Comparison of ENCODE assay signal across 9 cellular contexts in genomic region chr4:110059556-110060191, GRCh38.
A peak's percentile ranks its signal among the peaks of the same experiment; 100 is the strongest.
DNase-seq lines count a peak whose midpoint lies in the region; ATAC-seq and TF ChIP-seq lines count a peak whose summit lies in the region.
"Had no signal": no experiment of that assay in that cellular context is flagged by ENCODE, and none has a peak within 500 bp of the region (broad histone marks: within the 10 kb centered on the region; RNA-seq: fewer than 3 reads in every experiment).

No MANE protein-coding gene starts in this region.

- TF ChIP-seq POLR2A in Peyer's patch (IDR thresholded peaks at IDR 0.05) (no peak), erythroblast (IDR thresholded peaks at IDR 0.05; ENCODE audit: low read length) (no peak), esophagus muscularis mucosa (IDR thresholded peaks at IDR 0.05; ENCODE audit: low read depth) (no peak)

- WGBS in esophagus muscularis mucosa = 75% methylated on average over 3 of the region's 3 CpGs

- peaks cover 5% of the 10 kb centered on the region for H4K20me1 ChIP-seq in osteoblast (ENCODE audit: insufficient read depth, low read length)

- H3K4me3 ChIP-seq in Peyer's patch (peak overlapping the region in 1 of 4 donors; percentile 2), osteoblast (ENCODE audit: insufficient read depth, low read length) (no peak overlapping the region), esophagus muscularis mucosa (no peak overlapping the region)

- H3K4me2 ChIP-seq in osteoblast (ENCODE audit: insufficient read depth, low read length) = peak overlapping the region; percentile 20

- H3K27ac ChIP-seq in Peyer's patch (peak overlapping the region; percentile 25 to 67 (median 50)), osteoblast (ENCODE audit: low read depth, low read length) (no peak overlapping the region), esophagus muscularis mucosa (replicated peaks in 1 of 4) (no peak overlapping the region)

- no peak for TF ChIP-seq EP300 in esophagus muscularis mucosa (IDR thresholded peaks at IDR 0.05)

- H3K79me2 ChIP-seq in osteoblast (ENCODE audit: insufficient read depth, low read length) = no peaks in the 10 kb centered on the region

- peaks cover 0 to 18% (median 0%) of the 10 kb centered on the region in 4 donors for H3K4me1 ChIP-seq in Peyer's patch
- H3K4me1 ChIP-seq in osteoblast (ENCODE audit: insufficient read depth, low read length) = peaks cover 21% of the 10 kb centered on the region
- H3K4me1 ChIP-seq in esophagus muscularis mucosa = no peaks in the 10 kb centered on the region

- TF ChIP-seq CTCF in Peyer's patch (IDR thresholded peaks at IDR 0.05) (no peak), osteoblast (IDR thresholded peaks at IDR 0.05; ENCODE audit: extremely low read depth, low read depth, low read length) (no peak), esophagus muscularis mucosa (IDR thresholded peaks at IDR 0.05) (no peak)

- no peak overlapping the region for H2AFZ ChIP-seq in osteoblast (ENCODE audit: low read length)

- H3K9me3 ChIP-seq in Peyer's patch = no peaks in the 10 kb centered on the region
- no peaks in the 10 kb centered on the region for H3K9me3 ChIP-seq in osteoblast (ENCODE audit: low read depth, low read length)
- no peaks in the 10 kb centered on the region for H3K9me3 ChIP-seq in esophagus muscularis mucosa

- intact Hi-C loops in esophagus muscularis mucosa (cut with DNase I) = no loop called here

- ATAC-seq in HG02759 (IDR thresholded peaks at IDR 0.05; ENCODE audit: unreplicated experiment) = peak; percentile 65

- no peaks in the 10 kb centered on the region for H3K36me3 ChIP-seq in Peyer's patch
- no peaks in the 10 kb centered on the region for H3K36me3 ChIP-seq in osteoblast (ENCODE audit: insufficient read depth, low read length)
- no peaks in the 10 kb centered on the region for H3K36me3 ChIP-seq in esophagus muscularis mucosa

- DNase-seq in NOMO-1 treated with DMSO at 0.1 percent for 48 hours (lab: John Stamatoyannopoulos, UW; ENCODE audit: unreplicated experiment) (peak; percentile 53), NOMO-1 treated with dmso at 0.1 percent for 144 hours (lab: John Stamatoyannopoulos, UW; ENCODE audit: unreplicated experiment) (no peak), Peyer's patch (no peak), osteoblast (ENCODE audit: insufficient read length, low spot score, missing footprints) (peak; percentile 71), NCI-H748 treated with DMSO at 0.1 percent for 48 hours (lab: John Stamatoyannopoulos, UW) (no peak), erythroblast (lab: John Stamatoyannopoulos, UW) (no peak), esophagus muscularis mucosa (ENCODE audit: extremely low spot score) (no peak)
- DNase-seq: activated B cell treated with CpG ODN at 0.5 μM for 24 hours had no signal

- no peaks in the 10 kb centered on the region for H3K27me3 ChIP-seq in Peyer's patch
- H3K27me3 ChIP-seq in osteoblast (ENCODE audit: insufficient read depth, low read length) = no peaks in the 10 kb centered on the region
- H3K27me3 ChIP-seq in esophagus muscularis mucosa = no peaks in the 10 kb centered on the region

Comparison
In these comparisons a context has a peak if more than half of its experiments do, and no peak if none do; other contexts are left out.
1. DNase-seq: peak in NOMO-1 treated with DMSO at 0.1 percent for 48 hours (single experiment) and osteoblast (single experiment); none in NOMO-1 treated with dmso at 0.1 percent for 144 hours (single experiment), Peyer's patch (0 of 3), NCI-H748 treated with DMSO at 0.1 percent for 48 hours (single experiment), erythroblast (0 of 2) and esophagus muscularis mucosa (single experiment).
2. H3K27ac ChIP-seq: peak in Peyer's patch (4 of 4); none in osteoblast (single experiment) and esophagus muscularis mucosa (0 of 4).